1 cellular context compared by ENCODE assay signal in genomic region chr12:46386360-46386867, GRCh38.
TF ChIP-seq lines count a peak whose summit lies in the region.

No MANE protein-coding gene starts in this region.

TF ChIP-seq in HepG2, 621 proteins besides CTCF, POLR2A, EP300 and RAD21 (continued from another document):
- TF ChIP-seq ZBTB40 (IDR thresholded peaks at IDR 0.05) (peak; percentile 93), ZBTB40 (CRISPR knock-in tag; IDR thresholded peaks at IDR 0.05) (no peak), ATF4 (CRISPR knock-in tag; IDR thresholded peaks at IDR 0.05) (peak in 1 of 2 experiments; percentile 66; a peak in 2 of 4 replicates), SMAD3 (CRISPR knock-in tag; IDR thresholded peaks at IDR 0.05) (0 out of 2 replicates have a peak, but pooled peaks have one; percentile 17), ZNF788 (CRISPR knock-in tag; IDR thresholded peaks at IDR 0.05; ENCODE audit: borderline replicate concordance) (no peak), ZNF362 (CRISPR knock-in tag; IDR thresholded peaks at IDR 0.05; ENCODE audit: borderline replicate concordance) (peak; percentile 13; the same call in 1 of the 2 replicates), AFF4 (CRISPR knock-in tag; IDR thresholded peaks at IDR 0.05) (peak; percentile 54; the same call in 1 of the 2 replicates), NFIC (IDR thresholded peaks at IDR 0.05; ENCODE audit: low read length) (peak; percentile 58; the same call in 1 of the 2 replicates), ZNF674 (CRISPR knock-in tag; IDR thresholded peaks at IDR 0.05; ENCODE audit: low read depth) (no peak), RARA (CRISPR knock-in tag; IDR thresholded peaks at IDR 0.05) (peak; percentile 50; the same call in 1 of the 2 replicates), MXD1 (CRISPR knock-in tag; IDR thresholded peaks at IDR 0.05) (no peak), HNF4A (CRISPR knock-in tag; IDR thresholded peaks at IDR 0.05) (0 out of 2 replicates have a peak, but pooled peaks have one; percentile 13), POLR2AphosphoS5 (IDR thresholded peaks at IDR 0.05; ENCODE audit: low read depth, low read length) (no peak), ZNF503 (CRISPR knock-in tag; IDR thresholded peaks at IDR 0.05) (0 out of 2 replicates have a peak, but pooled peaks have one; percentile 20), CEBPG (CRISPR knock-in tag; IDR thresholded peaks at IDR 0.05) (0 out of 2 replicates have a peak, but pooled peaks have one; percentile 29), HNRNPUL1 (IDR thresholded peaks at IDR 0.05; ENCODE audit: low read depth, low read length) (no peak), ISL2 (CRISPR knock-in tag; IDR thresholded peaks at IDR 0.05) (peak; percentile 51; the same call in 1 of the 2 replicates), ZSCAN12 (CRISPR knock-in tag; IDR thresholded peaks at IDR 0.05) (no peak), CREB1 (IDR thresholded peaks at IDR 0.05) (no peak), CREB1 (CRISPR knock-in tag; IDR thresholded peaks at IDR 0.05) (peak; percentile 23; the same call in 1 of the 2 replicates), ZNF142 (CRISPR knock-in tag; IDR thresholded peaks at IDR 0.05) (no peak), SMARCE1 (IDR thresholded peaks at IDR 0.05; ENCODE audit: borderline replicate concordance) (no peak), ASH2L (IDR thresholded peaks at IDR 0.05; ENCODE audit: insufficient read length, low read depth, low read length) (peak; percentile 38), ZNF484 (CRISPR knock-in tag; IDR thresholded peaks at IDR 0.05; ENCODE audit: borderline replicate concordance, low read depth) (no peak), RBM39 (IDR thresholded peaks at IDR 0.05; ENCODE audit: low read depth, low read length, poor library complexity, severe bottlenecking) (no peak), SOX13 (IDR thresholded peaks at IDR 0.05) (no peak), SOX13 (CRISPR knock-in tag; conservative IDR thresholded peaks at IDR 0.05 in 1 of 2, IDR thresholded peaks at IDR 0.05 in 1 of 2) (peak in 1 of 2 experiments; percentile 48; a peak in 1 of 4 replicates), NR2F6 (IDR thresholded peaks at IDR 0.05) (peak; percentile 18; the same call in 1 of the 2 replicates), NR2F6 (CRISPR knock-in tag; IDR thresholded peaks at IDR 0.05) (no peak), ZNF547 (CRISPR knock-in tag; IDR thresholded peaks at IDR 0.05) (no peak), TBL1XR1 (IDR thresholded peaks at IDR 0.05; ENCODE audit: borderline replicate concordance, low read length, partially characterized antibody) (peak; percentile 19), HCFC1 (IDR thresholded peaks at IDR 0.05; ENCODE audit: low read depth, low read length) (no peak), ZFP1 (CRISPR knock-in tag; IDR thresholded peaks at IDR 0.05) (no peak), SOX6 (IDR thresholded peaks at IDR 0.05) (no peak), SOX6 (CRISPR knock-in tag; IDR thresholded peaks at IDR 0.05) (peak; percentile 40; the same call in 1 of the 2 replicates)
